In the genomic region with DNA sequence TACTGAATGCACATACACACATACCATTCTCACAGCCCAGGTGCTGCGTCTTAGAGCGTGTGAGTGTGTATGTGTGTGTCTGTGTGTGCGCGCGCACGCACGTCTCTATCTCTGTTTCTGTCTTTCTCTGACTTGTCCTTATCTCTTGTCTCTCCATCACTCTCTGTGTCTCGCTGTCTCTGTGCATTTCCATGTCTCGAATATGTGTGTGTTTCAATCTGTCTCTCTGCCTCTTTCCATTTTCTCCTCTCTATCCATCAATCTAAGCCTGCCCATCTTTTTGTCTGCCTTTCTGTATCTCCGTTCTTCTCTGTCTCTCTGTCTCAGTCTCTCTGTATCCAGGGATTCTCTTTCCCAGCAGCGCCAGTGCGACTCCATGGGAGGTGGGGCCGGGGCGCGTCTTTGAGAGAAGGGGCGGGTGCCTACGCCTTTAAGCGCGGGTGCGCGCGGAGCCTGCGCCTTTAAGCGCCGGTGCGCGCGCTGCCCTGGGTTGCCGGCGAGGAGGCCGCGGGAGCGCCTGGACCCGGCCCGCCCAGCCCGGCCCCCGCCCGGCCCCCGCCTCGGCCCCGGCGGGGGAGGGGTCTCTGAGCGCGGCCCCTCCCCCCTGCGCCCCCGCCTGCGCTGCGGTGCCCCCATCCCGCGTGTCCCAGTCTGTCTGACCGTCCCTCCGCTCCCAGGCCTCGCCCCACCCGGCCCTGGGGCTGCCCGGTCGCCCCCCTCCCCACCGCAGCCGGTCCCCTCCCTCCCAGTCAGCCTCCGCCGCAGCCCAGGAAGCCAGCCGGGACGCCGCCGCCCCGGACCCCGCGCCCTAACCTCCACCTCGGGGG, we compare ENCODE assay signal across 8 cellular contexts. TPM values are rescaled to one million over a fixed set of nuclear protein-coding genes. Genes with fewer than 3 reads are reported as not detected.
DNase-seq lines count a peak whose midpoint lies in the region; ATAC-seq and TF ChIP-seq lines count a peak whose summit lies in the region.

A gene with protein sequence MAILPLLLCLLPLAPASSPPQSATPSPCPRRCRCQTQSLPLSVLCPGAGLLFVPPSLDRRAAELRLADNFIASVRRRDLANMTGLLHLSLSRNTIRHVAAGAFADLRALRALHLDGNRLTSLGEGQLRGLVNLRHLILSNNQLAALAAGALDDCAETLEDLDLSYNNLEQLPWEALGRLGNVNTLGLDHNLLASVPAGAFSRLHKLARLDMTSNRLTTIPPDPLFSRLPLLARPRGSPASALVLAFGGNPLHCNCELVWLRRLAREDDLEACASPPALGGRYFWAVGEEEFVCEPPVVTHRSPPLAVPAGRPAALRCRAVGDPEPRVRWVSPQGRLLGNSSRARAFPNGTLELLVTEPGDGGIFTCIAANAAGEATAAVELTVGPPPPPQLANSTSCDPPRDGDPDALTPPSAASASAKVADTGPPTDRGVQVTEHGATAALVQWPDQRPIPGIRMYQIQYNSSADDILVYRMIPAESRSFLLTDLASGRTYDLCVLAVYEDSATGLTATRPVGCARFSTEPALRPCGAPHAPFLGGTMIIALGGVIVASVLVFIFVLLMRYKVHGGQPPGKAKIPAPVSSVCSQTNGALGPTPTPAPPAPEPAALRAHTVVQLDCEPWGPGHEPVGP (plus strand): TSS at position 464 of the 827 bp plus-strand sequence. CDS start 3,052 bp downstream, outside the sequence.

- no peak for TF ChIP-seq CTCF in astrocyte of the cerebellum (IDR thresholded peaks at IDR 0.05; ENCODE audit: low read depth, low read length, missing control alignments)

- in situ Hi-C loops in astrocyte of the cerebellum (cut with HindIII; ENCODE audit: low sequenced_read_pairs) = no loop called here

- peak within 1 kb of the TSS; percentile 57 for H3K4me3 ChIP-seq in astrocyte of the cerebellum (ENCODE audit: low read depth, low read length)

- no peak for ATAC-seq in HG02678 (IDR thresholded peaks at IDR 0.05; ENCODE audit: unreplicated experiment)
- no peak for ATAC-seq in GM21367 (IDR thresholded peaks at IDR 0.05; ENCODE audit: unreplicated experiment)

- DNase-seq in DMS53 treated with DMSO at 0.1 percent for 48 hours (lab: John Stamatoyannopoulos, UW; ENCODE audit: unreplicated experiment) = peak; percentile 78
- DNase-seq in NCI-H1092 (lab: John Stamatoyannopoulos, UW) = peak; percentile 48
- peak in 3 of 5 donors; percentile 35 to 67 (median 45) for DNase-seq in T-helper 1 cell
- peak; percentile 16 for DNase-seq in astrocyte of the cerebellum (ENCODE audit: low read depth)
- peak; percentile 54 to 58 for DNase-seq in hippocampal formation (lab: John Stamatoyannopoulos, UW)
- DNase-seq in pulmonary artery endothelial cell (ENCODE audit: low read depth, low spot score) = peak; percentile 22

RNA-seq across cellular contexts. Expression of the gene that starts here (rescaled TPM):
- total RNA-seq in pulmonary artery endothelial cell = 2.6 and 3.0 TPM in 2 replicates

Comparison
In these comparisons a context has a peak if more than half of its experiments do, and no peak if none do; other contexts are left out.
1. DNase-seq: peak in every context shown above with its lines; median percentile 78 in DMS53 treated with DMSO at 0.1 percent for 48 hours; 56 in hippocampal formation; 48 in NCI-H1092; 45 in T-helper 1 cell; 22 in pulmonary artery endothelial cell; 16 in astrocyte of the cerebellum.